17 cellular contexts compared by ENCODE assay signal in genomic region chr5:43711496-43711895, GRCh38.
DNase-seq lines count a peak whose midpoint lies in the region; TF ChIP-seq lines count a peak whose summit lies in the region.
"Had no signal": no experiment of that assay in that cellular context is flagged by ENCODE, and none has a peak within 500 bp of the region (broad histone marks: within the 10 kb centered on the region; RNA-seq: fewer than 3 reads in every experiment).

No MANE protein-coding gene starts in this region.

- no peak overlapping the region for H4K5ac ChIP-seq in mesendoderm (ENCODE audit: low read length)

- CTCF ChIA-PET in mammary epithelial cell (lab: Charles Lee; ENCODE audit: low non-redundant PET), result no interaction called here

- H3K27me3 Mint-ChIP-seq in activated CD4-positive, alpha-beta T cell treated with anti-CD3 and anti-CD28 coated beads, Interleukin-2, amount 10 ng/mL, durations not matched to agents 24 days and 14 days, result no peaks in the 10 kb centered on the region

- no peaks in the 10 kb centered on the region for H3K9me3 Mint-ChIP-seq in activated CD4-positive, alpha-beta T cell treated with anti-CD3 and anti-CD28 coated beads, Interleukin-2, amount 10 ng/mL, durations not matched to agents 24 days and 14 days
- H3K9me3 Mint-ChIP-seq: activated T-helper 2 cell treated with anti-CD3 and anti-CD28 coated beads, Interferon-gamma antibody, Interleukin-2, Interleukin-4, amounts not matched to agents 10 μg/mL and 5 μg/mL and 100 μg/mL, durations not matched to agents 14 hours and 24 hours and 36 hours; CD8-positive, alpha-beta T cell had no signal

- intact Hi-C loops in mammary epithelial cell (cut with micrococcal nuclease), result no loop called here
- intact Hi-C loops in activated CD4-positive, alpha-beta T cell treated with anti-CD3 and anti-CD28 coated beads, Interleukin-2, amount 10 ng/mL, durations not matched to agents 24 days and 14 days (cut with micrococcal nuclease), result no loop called here

- 87% methylated on average over 6 of the region's 6 CpGs for WGBS in mammary epithelial cell (ENCODE audit: low coverage, missing lambda C conversion rate)
- no CpG with 5 or more reads among the region's 6 CpGs for WGBS in mesendoderm (ENCODE audit: extremely low coverage, insufficient coverage, low lambda C conversion rate)

- H3K4me3 ChIP-seq in mammary epithelial cell (replicated peaks in 1 of 3; ENCODE audit: insufficient read depth in 1 of 3, low read depth in 2 of 3, low read length in 3 of 3), result no peak overlapping the region
- H3K4me3 ChIP-seq in mesendoderm (ENCODE audit: low read length), result no peak overlapping the region
- H3K4me3 ChIP-seq: ascending aorta, lower lobe of right lung had no signal

- no peak overlapping the region for H2AFZ ChIP-seq in mammary epithelial cell (ENCODE audit: low read depth, low read length)

- H2BK120ac ChIP-seq in mesendoderm (ENCODE audit: low read depth, low read length), result no peak overlapping the region

- peak; percentile 66 for DNase-seq in EH (ENCODE audit: low read depth)
- peak; percentile 31 for DNase-seq in LoVo (ENCODE audit: low spot score)
- DNase-seq in mammary epithelial cell, result peak; percentile 5
- DNase-seq in mesendoderm, result peak; percentile 76
- no peak for DNase-seq in activated CD4-positive, alpha-beta T cell treated with anti-CD3 and anti-CD28 coated beads, Interleukin-2, amount 10 ng/mL, durations not matched to agents 24 days and 14 days
- DNase-seq in NK-92 (lab: John Stamatoyannopoulos, UW; ENCODE audit: unreplicated experiment), result no peak
- no peak for DNase-seq in cerebellar nuclear complex (lab: John Stamatoyannopoulos, UW)
- DNase-seq in NCI-H345 treated with DMSO at 0.1 percent for 48 hours (lab: John Stamatoyannopoulos, UW; ENCODE audit: unreplicated experiment), result no peak
- DNase-seq: activated CD4-positive, alpha-beta T cell treated with anti-CD3 and anti-CD28 coated beads, Interleukin-2, amount 50 U/mL, for 4 hours; CD8-positive, alpha-beta T cell; endodermal cell; head of caudate nucleus; lower lobe of right lung; NCI-H1048; T-helper 2 cell had no signal

- H3K79me2 ChIP-seq in mammary epithelial cell (ENCODE audit: insufficient read depth, low read length) (no peaks in the 10 kb centered on the region), mesendoderm (ENCODE audit: control insufficient read depth, insufficient read depth, low read length) (no peaks in the 10 kb centered on the region)

- no peak overlapping the region for H3K56ac ChIP-seq in mesendoderm (ENCODE audit: low read length)

- dilution Hi-C loops in mammary epithelial cell (cut with HindIII; ENCODE audit: low sequenced_read_pairs), result no loop called here

- TF ChIP-seq CTCF in mammary epithelial cell (conservative IDR thresholded peaks at IDR 0.05 in 1 of 2, IDR thresholded peaks at IDR 0.05 in 1 of 2; ENCODE audit: extremely low read depth in 1 of 2, insufficient read depth in 1 of 2, low read depth in 1 of 2, low read length in 2 of 2), result no peak

- no peak overlapping the region for H2BK15ac ChIP-seq in mesendoderm (replicated peaks; ENCODE audit: low read depth)

- no peak overlapping the region for H3K23ac ChIP-seq in mesendoderm (ENCODE audit: low read length)

- H3K9me3 ChIP-seq in mammary epithelial cell (replicated peaks; ENCODE audit: insufficient read depth, low read length), result no peaks in the 10 kb centered on the region
- H3K9me3 ChIP-seq: ascending aorta, lower lobe of right lung had no signal

- no peak overlapping the region for H3K27ac Mint-ChIP-seq in activated CD4-positive, alpha-beta T cell treated with anti-CD3 and anti-CD28 coated beads, Interleukin-2, amount 10 ng/mL, durations not matched to agents 24 days and 14 days
- H3K27ac Mint-ChIP-seq: activated T-helper 2 cell treated with anti-CD3 and anti-CD28 coated beads, Interferon-gamma antibody, Interleukin-2, Interleukin-4, amounts not matched to agents 10 μg/mL and 5 μg/mL and 100 μg/mL, durations not matched to agents 14 hours and 24 hours and 36 hours; CD8-positive, alpha-beta T cell; endodermal cell had no signal

- no peak overlapping the region for H3K9ac ChIP-seq in mammary epithelial cell (ENCODE audit: insufficient read depth, low read length)
- no peak overlapping the region for H3K9ac ChIP-seq in mesendoderm (ENCODE audit: low read length)

- H3K36me3 ChIP-seq in mammary epithelial cell (ENCODE audit: insufficient read depth, low read length) (no peaks in the 10 kb centered on the region), mesendoderm (ENCODE audit: control insufficient read depth, insufficient read depth, low read length) (no peaks in the 10 kb centered on the region)
- H3K36me3 ChIP-seq: lower lobe of right lung had no signal

- H2AK5ac ChIP-seq in mesendoderm (ENCODE audit: low read length), result no peak overlapping the region

- no peak overlapping the region for H3K4me3 Mint-ChIP-seq in activated CD4-positive, alpha-beta T cell treated with anti-CD3 and anti-CD28 coated beads, Interleukin-2, amount 10 ng/mL, durations not matched to agents 24 days and 14 days
- H3K4me3 Mint-ChIP-seq: CD8-positive, alpha-beta T cell; endodermal cell had no signal

- in situ Hi-C loops in mammary epithelial cell (cut with MboI; ENCODE audit: low sequenced_read_pairs in 2 of 2), result no loop called here

- H3K18ac ChIP-seq in mesendoderm (ENCODE audit: low read length), result no peak overlapping the region

- no peak overlapping the region for H2BK5ac ChIP-seq in mesendoderm (ENCODE audit: low read length)

- H3K27ac ChIP-seq in mammary epithelial cell (ENCODE audit: insufficient read depth, low read depth, low read length), result no peak overlapping the region
- no peak overlapping the region for H3K27ac ChIP-seq in mesendoderm (ENCODE audit: low read depth, low read length)
- H3K27ac ChIP-seq: ascending aorta, lower lobe of right lung had no signal

- H3K27me3 ChIP-seq in mammary epithelial cell (ENCODE audit: insufficient read depth, low read length), result no peaks in the 10 kb centered on the region
- H3K27me3 ChIP-seq in mesendoderm (ENCODE audit: insufficient read depth, low read length, poor library complexity), result no peaks in the 10 kb centered on the region
- H3K27me3 ChIP-seq: ascending aorta had no signal

- H4K20me1 ChIP-seq in mammary epithelial cell (ENCODE audit: insufficient read depth, low read length), result no peaks in the 10 kb centered on the region

- peaks cover 3% of the 10 kb centered on the region for H3K36me3 Mint-ChIP-seq in activated CD4-positive, alpha-beta T cell treated with anti-CD3 and anti-CD28 coated beads, Interleukin-2, amount 10 ng/mL, durations not matched to agents 24 days and 14 days (ENCODE audit: low read depth)

- no peak overlapping the region for H3K4me2 ChIP-seq in mammary epithelial cell (ENCODE audit: insufficient read depth, low read depth, low read length)
- no peak overlapping the region for H3K4me2 ChIP-seq in mesendoderm (ENCODE audit: low read length)

- BruUV-seq in mammary epithelial cell (replicated peaks; lab: Mats Ljungman, UMichigan), result no TSS peak

- no peaks in the 10 kb centered on the region for H3K79me1 ChIP-seq in mesendoderm (ENCODE audit: low read length)

- H4K8ac ChIP-seq in mesendoderm (ENCODE audit: low read depth, low read length), result no peak overlapping the region

- no peaks in the 10 kb centered on the region for H3K4me1 Mint-ChIP-seq in activated CD4-positive, alpha-beta T cell treated with anti-CD3 and anti-CD28 coated beads, Interleukin-2, amount 10 ng/mL, durations not matched to agents 24 days and 14 days
- H3K4me1 Mint-ChIP-seq: endodermal cell had no signal

- H3K4ac ChIP-seq in mesendoderm (ENCODE audit: low read depth, low read length), result no peak overlapping the region

- H3K4me1 ChIP-seq in mammary epithelial cell (ENCODE audit: insufficient read depth, low read length) (peaks cover 5% of the 10 kb centered on the region), mesendoderm (ENCODE audit: control insufficient read depth, low read depth, low read length) (no peaks in the 10 kb centered on the region)
- H3K4me1 ChIP-seq: ascending aorta, lower lobe of right lung had no signal

Comparison
In these comparisons a context has a peak if more than half of its experiments do, and no peak if none do; other contexts are left out.
1. DNase-seq: peak in EH (single experiment), LoVo (single experiment), mammary epithelial cell (single experiment) and mesendoderm (single experiment); none in activated CD4-positive, alpha-beta T cell treated with anti-CD3 and anti-CD28 coated beads, Interleukin-2, amount 10 ng/mL, durations not matched to agents 24 days and 14 days (single experiment), NK-92 (single experiment), cerebellar nuclear complex (0 of 2) and NCI-H345 treated with DMSO at 0.1 percent for 48 hours (single experiment).